In genomic region chr10:126222736-126223511, GRCh38 we compare ENCODE assay signal across 19 cellular contexts.
DNase-seq lines count a peak whose midpoint lies in the region; ATAC-seq and TF ChIP-seq lines count a peak whose summit lies in the region.
"Had no signal": no experiment of that assay in that cellular context is flagged by ENCODE, and none has a peak within 500 bp of the region (broad histone marks: within the 10 kb centered on the region; RNA-seq: fewer than 3 reads in every experiment).

No MANE protein-coding gene starts in this region.

- no peak overlapping the region for H3K9ac ChIP-seq in skeletal muscle tissue (ENCODE audit: low read depth in 1 of 3, low read length in 3 of 3)

- H3K4me3 ChIP-seq in astrocyte of the spinal cord (ENCODE audit: low read depth, low read length) (no peak overlapping the region), skeletal muscle tissue (ENCODE audit: low read length in 3 of 3) (no peak overlapping the region), thyroid gland (replicated peaks in 1 of 3) (no peak overlapping the region)
- H3K4me3 ChIP-seq: colonic mucosa, gastrocnemius medialis, GM12878 had no signal

- peak overlapping the region; percentile 78 for H3K27ac Mint-ChIP-seq in HFFc6
- H3K27ac Mint-ChIP-seq: activated T-helper 17 cell treated with anti-CD3 and anti-CD28 coated beads, Interleukin-2, amount 50 U/mL, for 72 hours had no signal

- H3K4me3 Mint-ChIP-seq in HFFc6, result peak overlapping the region; percentile 48
- H3K4me3 Mint-ChIP-seq: activated T-helper 17 cell treated with anti-CD3 and anti-CD28 coated beads, Interleukin-2, amount 50 U/mL, for 72 hours had no signal

- peaks cover 0 to 10% (median 3%) of the 10 kb centered on the region in 3 donors for H3K27me3 ChIP-seq in skeletal muscle tissue (ENCODE audit: control insufficient read depth in 3 of 3, insufficient read depth in 3 of 3, low read length in 3 of 3)
- H3K27me3 ChIP-seq in thyroid gland, result no peaks in the 10 kb centered on the region
- H3K27me3 ChIP-seq: BE2C, colonic mucosa, gastrocnemius medialis had no signal

- H3K4me1 ChIP-seq in skeletal muscle tissue (ENCODE audit: control insufficient read depth in 3 of 3, insufficient read depth in 3 of 3, low read length in 3 of 3) (peaks cover 0 to 11% (median 0%) of the 10 kb centered on the region in 3 donors), thyroid gland (no peaks in the 10 kb centered on the region)
- H3K4me1 ChIP-seq: BE2C, colonic mucosa, gastrocnemius medialis had no signal

- no peaks in the 10 kb centered on the region for H3K9me3 ChIP-seq in skeletal muscle tissue (ENCODE audit: control insufficient read depth in 3 of 3, low read length in 3 of 3)
- no peaks in the 10 kb centered on the region for H3K9me3 ChIP-seq in thyroid gland
- H3K9me3 ChIP-seq: BE2C, colonic mucosa, gastrocnemius medialis had no signal

- H3K4me1 Mint-ChIP-seq in HFFc6 (ENCODE audit: low read depth), result peaks cover 18% of the 10 kb centered on the region
- H3K4me1 Mint-ChIP-seq: activated T-helper 17 cell treated with anti-CD3 and anti-CD28 coated beads, Interleukin-2, amount 50 U/mL, for 72 hours had no signal

- peak; percentile 34 for DNase-seq in HFFc6
- peak; percentile 49 for DNase-seq in astrocyte of the spinal cord (ENCODE audit: low read depth, low spot score)
- DNase-seq in left ventricle myocardium superior, result no peak
- no peak for DNase-seq in NCI-H128 (lab: John Stamatoyannopoulos, UW; ENCODE audit: unreplicated experiment)
- DNase-seq in thyroid gland, result no peak
- no peak for DNase-seq in NCI-H1105 (lab: John Stamatoyannopoulos, UW)
- DNase-seq in DMS79 (lab: John Stamatoyannopoulos, UW), result no peak
- DNase-seq: BE2C; colonic mucosa; gastrocnemius medialis; left colon; NCI-H146; PC-3; stimulated activated CD4-positive, alpha-beta T cell treated with anti-CD3 and anti-CD28 coated beads, Interleukin-4, amount 100 ng/mL, for 1 hour; substantia nigra had no signal

- in situ Hi-C loops in astrocyte of the spinal cord (cut with HindIII; ENCODE audit: low sequenced_read_pairs), result no loop called here

- H3K27ac ChIP-seq in skeletal muscle tissue (ENCODE audit: low read depth, low read length) (peak overlapping the region; percentile 60), thyroid gland (no peak overlapping the region)
- H3K27ac ChIP-seq: colonic mucosa, gastrocnemius medialis had no signal

- no peaks in the 10 kb centered on the region; the same call in 1 of the 2 replicates for H3K27me3 Mint-ChIP-seq in HFFc6 (ENCODE audit: insufficient read depth)
- H3K27me3 Mint-ChIP-seq: activated T-helper 17 cell treated with anti-CD3 and anti-CD28 coated beads, Interleukin-2, amount 50 U/mL, for 72 hours had no signal

- WGBS in thyroid gland, 2 donors, result 66 to 70% methylated on average over 4 of the region's 4 CpGs

- no peak for TF ChIP-seq POLR2A in thyroid gland (IDR thresholded peaks at IDR 0.05)

- H3K36me3 ChIP-seq in skeletal muscle tissue (ENCODE audit: control insufficient read depth in 3 of 3, insufficient read depth in 3 of 3, low read length in 3 of 3), result no peaks in the 10 kb centered on the region
- no peaks in the 10 kb centered on the region for H3K36me3 ChIP-seq in thyroid gland
- H3K36me3 ChIP-seq: BE2C, colonic mucosa, gastrocnemius medialis had no signal

- no peak for TF ChIP-seq CTCF in HFFc6 (IDR thresholded peaks at IDR 0.05)
- no peak for TF ChIP-seq CTCF in astrocyte of the spinal cord (IDR thresholded peaks at IDR 0.05; ENCODE audit: low read depth, low read length)
- no peak for TF ChIP-seq CTCF in thyroid gland (IDR thresholded peaks at IDR 0.05)

- peaks cover 4% of the 10 kb centered on the region; the same call in 1 of the 2 replicates for H3K36me3 Mint-ChIP-seq in HFFc6 (ENCODE audit: low read depth)

- intact Hi-C loops in left ventricle myocardium superior (cut with micrococcal nuclease), result loop anchor here (2.0 kb wide), 1 partner anchor 28 kb away; no protein-coding TSS in a partner anchor
- intact Hi-C loops in thyroid gland (cut with DNase I), result no loop called here

- peak; percentile 64 for ATAC-seq in left ventricle myocardium superior
- ATAC-seq: activated CD4-positive, CD25-positive, alpha-beta regulatory T cell treated with anti-CD3 and anti-CD28 coated beads, Interleukin-2, amount 50 U/mL, for 24 hours; activated T-helper 17 cell treated with anti-CD3 and anti-CD28 coated beads, Interleukin-2, amount 50 U/mL, for 72 hours; gastrocnemius medialis; GM12878; left colon; PC-3 had no signal

- H3K9me3 Mint-ChIP-seq in HFFc6, result no peaks in the 10 kb centered on the region
- H3K9me3 Mint-ChIP-seq: activated T-helper 17 cell treated with anti-CD3 and anti-CD28 coated beads, Interleukin-2, amount 50 U/mL, for 72 hours had no signal

Comparison
In these comparisons a context has a peak if more than half of its experiments do, and no peak if none do; other contexts are left out.
1. DNase-seq: peak in HFFc6 (single experiment) and astrocyte of the spinal cord (single experiment); none in left ventricle myocardium superior (single experiment), NCI-H128 (single experiment), thyroid gland (0 of 2), NCI-H1105 (single experiment) and DMS79 (single experiment).